In the genomic region with DNA sequence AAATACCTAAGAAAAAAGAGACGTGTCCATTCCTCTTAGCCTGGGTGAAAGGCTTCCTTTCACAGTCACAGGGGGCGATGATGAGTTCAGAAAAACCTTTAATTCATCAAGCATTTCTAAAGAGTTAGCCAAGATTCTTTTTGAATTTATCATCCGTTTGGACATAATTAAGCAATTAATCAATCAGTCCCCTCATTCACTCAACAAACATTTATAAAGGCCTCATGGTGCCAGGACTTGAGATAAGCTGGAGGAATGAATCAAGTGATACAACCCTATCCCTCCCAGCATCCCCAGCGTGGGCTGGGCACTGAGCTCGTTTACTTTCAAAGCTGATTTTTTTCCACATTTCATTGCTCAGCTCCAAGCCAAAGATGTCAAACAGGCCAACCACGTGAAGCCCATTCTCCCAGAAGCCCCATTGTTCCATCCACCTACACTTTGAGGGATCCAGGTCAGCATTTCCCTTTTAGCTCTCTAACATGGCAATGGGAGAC, we compare ENCODE assay signal across 11 cellular contexts.
DNase-seq lines count a peak whose midpoint lies in the region; ATAC-seq and TF ChIP-seq lines count a peak whose summit lies in the region.
"Had no signal": no experiment of that assay in that cellular context is flagged by ENCODE, and none has a peak within 500 bp of the region (broad histone marks: within the 10 kb centered on the region; RNA-seq: fewer than 3 reads in every experiment).

No MANE protein-coding gene starts in this region.

- H3K9me3 ChIP-seq in AG04450 (ENCODE audit: control insufficient read depth, insufficient read depth, low read length) (no peaks in the 10 kb centered on the region; the same call in 1 of the 2 replicates), MG63 (peaks cover 27% of the 10 kb centered on the region), ectodermal cell (ENCODE audit: control insufficient read depth, low read length) (peaks cover 3% of the 10 kb centered on the region), osteoblast (ENCODE audit: low read depth, low read length) (no peaks in the 10 kb centered on the region), SJCRH30 (replicated peaks) (0 out of 2 replicates have a peak, but pooled peaks cover 3% of the 10 kb centered on the region)
- peaks cover 0 to 8% (median 0%) of the 10 kb centered on the region in 3 experiments for H3K9me3 ChIP-seq in naive thymus-derived CD4-positive, alpha-beta T cell (ENCODE audit: control insufficient read depth in 2 of 3, low read length in 3 of 3)

- DNase-seq in AG04450 (ENCODE audit: low read depth, low spot score) (no peak), MG63 (peak; percentile 70), osteoblast (ENCODE audit: insufficient read length, low spot score, missing footprints) (peak; percentile 83), SJCRH30 (no peak)
- DNase-seq in naive thymus-derived CD4-positive, alpha-beta T cell = no peak
- DNase-seq: CD8-positive, alpha-beta memory T cell had no signal

- H3K27ac ChIP-seq in AG04450 (ENCODE audit: low read depth, low read length) = peak overlapping the region; percentile 47
- peak overlapping the region; percentile 78 for H3K27ac ChIP-seq in ectodermal cell (ENCODE audit: insufficient read depth, low read depth, low read length, poor library complexity, severe bottlenecking)
- peak overlapping the region; percentile 94 for H3K27ac ChIP-seq in osteoblast (ENCODE audit: low read depth, low read length)
- H3K27ac ChIP-seq in naive thymus-derived CD4-positive, alpha-beta T cell (ENCODE audit: low read depth, low read length) = no peak overlapping the region
- H3K27ac ChIP-seq in SJCRH30 = no peak overlapping the region

- peaks cover 4 to 43% (median 15%) of the 10 kb centered on the region in 11 donors for H3K9me3 Mint-ChIP-seq in naive thymus-derived CD4-positive, alpha-beta T cell

- H3K4me1 Mint-ChIP-seq in naive thymus-derived CD4-positive, alpha-beta T cell = no peaks in the 10 kb centered on the region
- H3K4me1 Mint-ChIP-seq: CD8-positive, alpha-beta memory T cell had no signal

- 86 to 88% methylated on average over 6 of the region's 6 CpGs for WGBS in ectodermal cell, 2 experiments

- TF ChIP-seq CTCF in AG04450 (IDR thresholded peaks at IDR 0.05; ENCODE audit: low read depth, low read length) (no peak), osteoblast (IDR thresholded peaks at IDR 0.05; ENCODE audit: extremely low read depth, low read depth, low read length) (peak; percentile 56)

- H2AFZ ChIP-seq in osteoblast (ENCODE audit: low read length) = peak overlapping the region; percentile 34

- CTCF ChIA-PET in AG04450 (lab: Charles Lee) = interaction anchor here (0.6 to 0.7 kb wide), 2 partner anchors 404 to 941 kb away, joined by 3 to 4 read pairs; no protein-coding TSS in a partner anchor
- CTCF ChIA-PET in naive thymus-derived CD4-positive, alpha-beta T cell (lab: Charles Lee) = no interaction called here

- intact Hi-C loops in naive thymus-derived CD4-positive, alpha-beta T cell (cut with micrococcal nuclease) = no loop called here

- H3K4me3 Mint-ChIP-seq in naive thymus-derived CD4-positive, alpha-beta T cell = no peak overlapping the region
- H3K4me3 Mint-ChIP-seq: activated T-helper 1 cell treated with anti-CD3 and anti-CD28 coated beads, Interleukin-12 subunit alpha, Interleukin-12 subunit beta, Interleukin-2, Interleukin-4 antibody, amounts not matched to agents 30 ng/mL and 10 ng/mL and 1 ng/mL, durations not matched to agents 14 hours and 24 hours and 36 hours; CD8-positive, alpha-beta memory T cell had no signal

- ATAC-seq in HG02763 (IDR thresholded peaks at IDR 0.05; ENCODE audit: unreplicated experiment) (no peak), GM19395 (IDR thresholded peaks at IDR 0.05; ENCODE audit: unreplicated experiment) (no peak)
- ATAC-seq in naive thymus-derived CD4-positive, alpha-beta T cell = no peak
- ATAC-seq: HCT116 had no signal

- H4K20me1 ChIP-seq in osteoblast (ENCODE audit: insufficient read depth, low read length) = no peaks in the 10 kb centered on the region

- no peak overlapping the region for H3K4me3 ChIP-seq in AG04450 (ENCODE audit: low read depth, low read length)
- H3K4me3 ChIP-seq in MG63 = no peak overlapping the region
- H3K4me3 ChIP-seq in ectodermal cell (ENCODE audit: insufficient read depth, low read depth, low read length) = no peak overlapping the region
- peak overlapping the region; percentile 9 for H3K4me3 ChIP-seq in osteoblast (ENCODE audit: insufficient read depth, low read length)
- H3K4me3 ChIP-seq in naive thymus-derived CD4-positive, alpha-beta T cell (ENCODE audit: low read length) = no peak overlapping the region
- H3K4me3 ChIP-seq in SJCRH30 = no peak overlapping the region

- H3K27me3 ChIP-seq in AG04450 (ENCODE audit: control insufficient read depth, insufficient read depth, low read length) (no peaks in the 10 kb centered on the region), MG63 (no peaks in the 10 kb centered on the region), ectodermal cell (ENCODE audit: control insufficient read depth, insufficient read depth, low read length, poor library complexity, severe bottlenecking) (no peaks in the 10 kb centered on the region), osteoblast (ENCODE audit: insufficient read depth, low read length) (no peaks in the 10 kb centered on the region), SJCRH30 (no peaks in the 10 kb centered on the region)
- no peaks in the 10 kb centered on the region for H3K27me3 ChIP-seq in naive thymus-derived CD4-positive, alpha-beta T cell (ENCODE audit: control insufficient read depth in 2 of 2, insufficient read depth in 2 of 2, low read length in 2 of 2)

- peaks cover 0 to 7% (median 4%) of the 10 kb centered on the region in 5 donors for H3K36me3 Mint-ChIP-seq in naive thymus-derived CD4-positive, alpha-beta T cell

- H3K27me3 Mint-ChIP-seq in naive thymus-derived CD4-positive, alpha-beta T cell = peaks cover 0 to 9% (median 0%) of the 10 kb centered on the region in 5 donors

- H3K27ac Mint-ChIP-seq in naive thymus-derived CD4-positive, alpha-beta T cell = no peak overlapping the region
- H3K27ac Mint-ChIP-seq: activated T-helper 1 cell treated with anti-CD3 and anti-CD28 coated beads, Interleukin-12 subunit alpha, Interleukin-12 subunit beta, Interleukin-2, Interleukin-4 antibody, amounts not matched to agents 30 ng/mL and 10 ng/mL and 1 ng/mL, durations not matched to agents 14 hours and 24 hours and 36 hours had no signal

- POLR2A ChIA-PET in AG04450 (lab: Yijun Ruan, JAX) = no interaction called here
- POLR2A ChIA-PET in naive thymus-derived CD4-positive, alpha-beta T cell (lab: Charles Lee) = no interaction called here

- H3K4me1 ChIP-seq in ectodermal cell (ENCODE audit: control insufficient read depth, insufficient read depth, low read length) = peaks cover 40% of the 10 kb centered on the region
- H3K4me1 ChIP-seq in osteoblast (ENCODE audit: insufficient read depth, low read length) = peaks cover 47% of the 10 kb centered on the region
- H3K4me1 ChIP-seq in naive thymus-derived CD4-positive, alpha-beta T cell (ENCODE audit: control insufficient read depth in 2 of 2, insufficient read depth in 2 of 2, low read length in 2 of 2) = no peaks in the 10 kb centered on the region
- peaks cover 13% of the 10 kb centered on the region for H3K4me1 ChIP-seq in SJCRH30

- peak overlapping the region; percentile 76 for H3K4me2 ChIP-seq in osteoblast (ENCODE audit: insufficient read depth, low read length)

- H3K36me3 ChIP-seq in MG63 (no peaks in the 10 kb centered on the region), ectodermal cell (ENCODE audit: control insufficient read depth, insufficient read depth, low read length) (no peaks in the 10 kb centered on the region), osteoblast (ENCODE audit: insufficient read depth, low read length) (no peaks in the 10 kb centered on the region), SJCRH30 (no peaks in the 10 kb centered on the region)
- no peaks in the 10 kb centered on the region for H3K36me3 ChIP-seq in naive thymus-derived CD4-positive, alpha-beta T cell (ENCODE audit: control insufficient read depth in 2 of 3, insufficient read depth in 3 of 3, low read length in 3 of 3)

- H3K79me2 ChIP-seq in osteoblast (ENCODE audit: insufficient read depth, low read length) = no peaks in the 10 kb centered on the region

Comparison
In these comparisons a context has a peak if more than half of its experiments do, and no peak if none do; other contexts are left out.
1. DNase-seq: peak in MG63 (single experiment) and osteoblast (single experiment); none in AG04450 (single experiment), naive thymus-derived CD4-positive, alpha-beta T cell (0 of 9) and SJCRH30 (0 of 2).
2. H3K27ac ChIP-seq: peak in AG04450 (single experiment), ectodermal cell (single experiment) and osteoblast (single experiment); none in naive thymus-derived CD4-positive, alpha-beta T cell (single experiment) and SJCRH30 (single experiment).